Comparison of ENCODE assay signal across 15 cellular contexts in the genomic region with DNA sequence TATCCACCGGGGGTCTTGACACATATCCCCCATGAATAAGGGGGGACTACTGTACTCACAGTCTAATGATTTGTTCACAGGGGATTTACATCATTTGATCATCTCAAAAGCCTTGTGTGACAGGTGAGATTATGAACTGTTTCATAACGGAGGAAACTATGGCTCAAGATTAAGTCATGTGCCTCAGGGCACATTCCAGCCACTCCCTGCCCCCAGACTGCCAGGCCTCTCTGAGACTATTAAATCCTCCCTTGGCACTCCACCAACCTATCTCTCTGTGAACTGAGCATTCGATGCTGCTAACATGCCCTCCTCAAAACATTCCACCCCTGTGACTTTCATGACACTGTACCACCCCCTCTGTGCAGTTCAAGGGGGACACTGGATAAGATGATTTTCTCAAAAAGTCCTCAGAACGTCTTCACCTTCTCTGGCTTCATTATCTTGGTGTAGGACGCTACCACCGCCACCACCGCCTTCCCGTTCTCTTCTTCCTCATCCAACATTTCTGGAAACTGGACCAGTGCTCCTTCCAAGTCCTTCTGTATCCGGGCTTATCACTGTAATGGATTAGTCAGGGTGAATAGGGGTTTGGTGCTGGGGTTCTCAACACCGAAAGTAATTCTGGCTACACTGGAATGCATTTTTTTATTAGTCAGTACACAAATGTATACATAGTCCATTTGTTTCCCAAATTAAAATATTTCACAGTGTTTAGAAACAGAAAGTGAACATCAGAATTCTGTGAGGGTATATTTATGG.
DNase-seq lines count a peak whose midpoint lies in the region; ATAC-seq, FAIRE-seq and TF ChIP-seq lines count a peak whose summit lies in the region.
"Had no signal": no experiment of that assay in that cellular context is flagged by ENCODE, and none has a peak within 500 bp of the region (broad histone marks: within the 10 kb centered on the region; RNA-seq: fewer than 3 reads in every experiment).

No MANE protein-coding gene starts in this region.

- H3K27ac ChIP-seq in body of pancreas = no peak overlapping the region
- H3K27ac ChIP-seq in small intestine (ENCODE audit: low read depth in 1 of 2, low read length in 1 of 2) = no peak overlapping the region
- H3K27ac ChIP-seq: brain microvascular endothelial cell, C4-2B had no signal

- intact Hi-C loops in body of pancreas (cut with DNase I) = no loop called here

- no peak for TF ChIP-seq CTCF in AG09309 (IDR thresholded peaks at IDR 0.05; ENCODE audit: control insufficient read depth, insufficient read depth, low read depth, low read length, missing control alignments)
- TF ChIP-seq CTCF in body of pancreas (IDR thresholded peaks at IDR 0.05) = no peak

- ATAC-seq in body of pancreas (peak; percentile 63), HG02884 (IDR thresholded peaks at IDR 0.05; ENCODE audit: unreplicated experiment) (no peak)
- ATAC-seq: activated CD8-positive, alpha-beta memory T cell treated with anti-CD3 and anti-CD28 coated beads, Interleukin-2, amount 10 ng/mL, durations not matched to agents 7 days and 5 days; T-cell had no signal

- H3K36me3 ChIP-seq in body of pancreas (replicated peaks in 1 of 2; ENCODE audit: insufficient read depth in 1 of 2, low read depth in 2 of 2) = no peaks in the 10 kb centered on the region
- no peaks in the 10 kb centered on the region for H3K36me3 ChIP-seq in small intestine (ENCODE audit: control insufficient read depth in 2 of 2, insufficient read depth in 2 of 2, low read length in 2 of 2)
- H3K36me3 ChIP-seq: brain microvascular endothelial cell had no signal

- no peak overlapping the region for H3K4me3 ChIP-seq in AG09309 (ENCODE audit: control insufficient read depth, low read depth, low read length)
- H3K4me3 ChIP-seq in body of pancreas = no peak overlapping the region
- no peak overlapping the region for H3K4me3 ChIP-seq in small intestine (ENCODE audit: low read depth in 1 of 2, low read length in 2 of 2)

- no peak for TF ChIP-seq POLR2A in body of pancreas (IDR thresholded peaks at IDR 0.05)

- no peak for FAIRE-seq in small intestine (lab: Jason Lieb, UNC)
- FAIRE-seq: GM12891 had no signal

- H3K9me3 ChIP-seq in body of pancreas (no peaks in the 10 kb centered on the region), small intestine (ENCODE audit: control insufficient read depth, low read depth) (no peaks in the 10 kb centered on the region)

- H3K27me3 ChIP-seq in body of pancreas (no peaks in the 10 kb centered on the region), small intestine (ENCODE audit: control insufficient read depth in 2 of 2, insufficient read depth in 2 of 2, low read length in 2 of 2) (no peaks in the 10 kb centered on the region)
- H3K27me3 ChIP-seq: brain microvascular endothelial cell had no signal

- 59 to 61% methylated on average over 10 of the region's 10 CpGs for WGBS in body of pancreas, 2 donors
- 67 to 70% (median 70%) methylated on average over 10 of the region's 10 CpGs for WGBS in small intestine, 3 donors

- H3K4me1 ChIP-seq in body of pancreas (no peaks in the 10 kb centered on the region), small intestine (ENCODE audit: control insufficient read depth in 2 of 2, insufficient read depth in 1 of 2, low read depth in 1 of 2, low read length in 1 of 2) (no peaks in the 10 kb centered on the region)

- peak; percentile 66 for DNase-seq in AG09309 (ENCODE audit: low read depth)
- DNase-seq in HT1080 (ENCODE audit: low read depth) = peak; percentile 63
- peak in 1 of 4 donors; percentile 33 for DNase-seq in body of pancreas
- peak; percentile 70 for DNase-seq in iris pigment epithelial cell (ENCODE audit: low read depth)
- DNase-seq in KBM-7 = no peak
- DNase-seq in mucosa of gallbladder (ENCODE audit: low spot score) = no peak
- no peak for DNase-seq in small intestine
- DNase-seq: activated CD8-positive, alpha-beta memory T cell treated with anti-CD3 and anti-CD28 coated beads, Interleukin-2, amount 10 ng/mL, durations not matched to agents 7 days and 5 days; brain microvascular endothelial cell; Kasumi-1; NCI-H510A; T-cell had no signal

- in situ Hi-C loops in KBM-7 (cut with MboI; ENCODE audit: low pct_unique_long_range_greater_than_20kb, low sequenced_read_pairs) = no loop called here

Comparison
In these comparisons a context has a peak if more than half of its experiments do, and no peak if none do; other contexts are left out.
1. DNase-seq: peak in AG09309 (single experiment), HT1080 (single experiment) and iris pigment epithelial cell (single experiment); none in KBM-7 (single experiment), mucosa of gallbladder (single experiment) and small intestine (single experiment).